10 cellular contexts compared by ENCODE assay signal in the genomic region with DNA sequence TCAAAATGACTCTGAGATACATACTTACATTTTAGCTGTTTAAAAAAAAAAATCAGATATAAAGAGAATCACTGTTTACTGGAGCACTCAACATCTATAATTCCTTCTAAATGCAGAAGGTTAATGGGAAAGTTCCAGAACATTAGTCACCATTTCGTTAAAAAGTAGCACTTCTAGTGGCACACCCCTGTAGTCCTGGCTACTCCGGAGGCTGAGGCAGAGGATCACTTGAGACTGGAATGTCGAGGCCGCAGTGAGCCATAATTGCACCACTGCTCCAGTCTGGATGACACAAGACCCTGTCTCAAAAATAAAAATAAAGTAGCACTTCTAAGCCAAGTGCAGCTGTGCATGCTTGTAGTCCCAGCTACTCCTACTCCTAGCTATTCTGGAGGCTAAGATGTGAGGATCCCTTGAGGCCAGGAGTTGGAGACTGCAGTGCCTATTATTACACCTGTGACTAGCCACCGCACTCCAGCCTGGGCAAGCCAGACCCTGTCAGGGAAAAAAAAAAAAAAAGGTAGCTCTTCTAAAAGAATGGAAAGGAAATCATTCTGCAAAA. TPM values are rescaled to one million over a fixed set of nuclear protein-coding genes. Genes with fewer than 3 reads are reported as not detected.
DNase-seq lines count a peak whose midpoint lies in the region; ATAC-seq and TF ChIP-seq lines count a peak whose summit lies in the region.
"Had no signal": no experiment of that assay in that cellular context is flagged by ENCODE, and none has a peak within 500 bp of the region (broad histone marks: within the 10 kb centered on the region; RNA-seq: fewer than 3 reads in every experiment).

No MANE protein-coding gene starts in this region.

- H3K79me2 ChIP-seq in Karpas-422 (ENCODE audit: low read length), result no peaks in the 10 kb centered on the region
- H3K79me2 ChIP-seq in neural progenitor cell (ENCODE audit: low read depth), result peaks cover 33% of the 10 kb centered on the region

- peaks cover 4% of the 10 kb centered on the region for H3K36me3 Mint-ChIP-seq in T-helper 1 cell treated with Interleukin-12 subunit alpha and Interleukin-12 subunit beta and Interleukin-4 antibody, amounts not matched to agents 30 μg/mL and 1 μg/mL, for 36 hours (ENCODE audit: low read depth)
- H3K36me3 Mint-ChIP-seq in effector memory CD8-positive, alpha-beta T cell (ENCODE audit: insufficient read depth), result peaks cover 11% of the 10 kb centered on the region
- H3K36me3 Mint-ChIP-seq in neural progenitor cell, result peaks cover 43% of the 10 kb centered on the region

- TF ChIP-seq CTCF in neural progenitor cell (IDR thresholded peaks at IDR 0.05), result no peak
- no peak for TF ChIP-seq CTCF in tibial artery (IDR thresholded peaks at IDR 0.05)

- H3K27me3 Mint-ChIP-seq in T-helper 1 cell treated with Interleukin-12 subunit alpha and Interleukin-12 subunit beta and Interleukin-4 antibody, amounts not matched to agents 30 μg/mL and 1 μg/mL, for 36 hours (ENCODE audit: low read depth), result no peaks in the 10 kb centered on the region
- no peaks in the 10 kb centered on the region for H3K27me3 Mint-ChIP-seq in effector memory CD8-positive, alpha-beta T cell
- peaks cover 2% of the 10 kb centered on the region for H3K27me3 Mint-ChIP-seq in neural progenitor cell (ENCODE audit: insufficient read depth, low read depth)

- H4K20me1 ChIP-seq in Karpas-422 (ENCODE audit: insufficient read depth, low read depth, low read length) (no peaks in the 10 kb centered on the region), neural progenitor cell (ENCODE audit: low read depth) (peaks cover 5% of the 10 kb centered on the region)

- intact Hi-C loops in tibial artery (cut with DNase I; ENCODE audit: low total_unique reads), result loop anchor here (10.0 kb wide), 1 partner anchor 142 kb away; no protein-coding TSS in a partner anchor

- peaks cover 28% of the 10 kb centered on the region for H3K4me1 Mint-ChIP-seq in T-helper 1 cell treated with Interleukin-12 subunit alpha and Interleukin-12 subunit beta and Interleukin-4 antibody, amounts not matched to agents 30 μg/mL and 1 μg/mL, for 36 hours (ENCODE audit: low read depth)
- H3K4me1 Mint-ChIP-seq in effector memory CD8-positive, alpha-beta T cell (ENCODE audit: low read depth in 2 of 2), result peaks cover 23 to 34% of the 10 kb centered on the region in 2 donors
- peaks cover 38% of the 10 kb centered on the region for H3K4me1 Mint-ChIP-seq in neural progenitor cell

- no peak overlapping the region for H3K27ac ChIP-seq in Karpas-422 (ENCODE audit: low read length)
- H3K27ac ChIP-seq in neural progenitor cell, result no peak overlapping the region
- peak overlapping the region in 1 of 2 donors; percentile 76 for H3K27ac ChIP-seq in tibial artery
- H3K27ac ChIP-seq: psoas muscle had no signal

- ATAC-seq in effector memory CD8-positive, alpha-beta T cell (replicated peaks), result no peak
- ATAC-seq in HG03571 (IDR thresholded peaks at IDR 0.05; ENCODE audit: unreplicated experiment), result no peak
- ATAC-seq: psoas muscle had no signal

- no peak overlapping the region for H3K9ac ChIP-seq in Karpas-422 (ENCODE audit: low read length)
- H3K9ac ChIP-seq in neural progenitor cell, result no peak overlapping the region

- H2AFZ ChIP-seq in Karpas-422 (ENCODE audit: low read length) (no peak overlapping the region), neural progenitor cell (replicated peaks) (no peak overlapping the region)

- H3F3A ChIP-seq in neural progenitor cell (ENCODE audit: low read depth), result peaks cover 45% of the 10 kb centered on the region

- H3K27me3 ChIP-seq in Karpas-422 (ENCODE audit: low read length), result no peaks in the 10 kb centered on the region
- no peaks in the 10 kb centered on the region for H3K27me3 ChIP-seq in neural progenitor cell
- no peaks in the 10 kb centered on the region for H3K27me3 ChIP-seq in tibial artery

- no peaks in the 10 kb centered on the region for H3K9me3 Mint-ChIP-seq in T-helper 1 cell treated with Interleukin-12 subunit alpha and Interleukin-12 subunit beta and Interleukin-4 antibody, amounts not matched to agents 30 μg/mL and 1 μg/mL, for 36 hours
- no peaks in the 10 kb centered on the region for H3K9me3 Mint-ChIP-seq in effector memory CD8-positive, alpha-beta T cell
- H3K9me3 Mint-ChIP-seq in neural progenitor cell, result peaks cover 2% of the 10 kb centered on the region

- H3K4me2 ChIP-seq in Karpas-422 (ENCODE audit: low read depth, low read length, poor library complexity, severe bottlenecking), result peak overlapping the region; percentile 79
- H3K4me2 ChIP-seq in neural progenitor cell, result peak overlapping the region; percentile 79

- H3K4me1 ChIP-seq in Karpas-422 (ENCODE audit: low read length) (peaks cover 14% of the 10 kb centered on the region), neural progenitor cell (peaks cover 15% of the 10 kb centered on the region), tibial artery (peaks cover 0 to 21% (median 11%) of the 10 kb centered on the region in 4 donors)

- H3K9me3 ChIP-seq in Karpas-422 (ENCODE audit: low read length) (no peaks in the 10 kb centered on the region), neural progenitor cell (ENCODE audit: low read depth) (no peaks in the 10 kb centered on the region), tibial artery (no peaks in the 10 kb centered on the region)
- H3K9me3 ChIP-seq: psoas muscle had no signal

- H3K4me3 ChIP-seq in Karpas-422 (ENCODE audit: low read length), result no peak overlapping the region
- peak overlapping the region; percentile 97 for H3K4me3 ChIP-seq in neural progenitor cell
- H3K4me3 ChIP-seq in tibial artery, result peak overlapping the region in 1 of 2 donors; percentile 72

- no peak overlapping the region for H3K27ac Mint-ChIP-seq in T-helper 1 cell treated with Interleukin-12 subunit alpha and Interleukin-12 subunit beta and Interleukin-4 antibody, amounts not matched to agents 30 μg/mL and 1 μg/mL, for 36 hours
- peak overlapping the region; percentile 73 to 89 for H3K27ac Mint-ChIP-seq in effector memory CD8-positive, alpha-beta T cell
- peak overlapping the region; percentile 26 for H3K27ac Mint-ChIP-seq in neural progenitor cell

- DNase-seq in T-helper 1 cell (no peak), Karpas-422 (no peak), neural progenitor cell (ENCODE audit: low spot score) (no peak), NOMO-1 (lab: John Stamatoyannopoulos, UW; ENCODE audit: unreplicated experiment in 2 of 2) (no peak), tibial artery (no peak)
- no peak for DNase-seq in effector memory CD8-positive, alpha-beta T cell
- DNase-seq: psoas muscle, SHP77 treated with DMSO at 0.1 percent for 48 hours had no signal

- H3K9me2 ChIP-seq in Karpas-422 (replicated peaks; ENCODE audit: insufficient read depth, low read length), result no peaks in the 10 kb centered on the region

- H3K4me3 Mint-ChIP-seq in T-helper 1 cell treated with Interleukin-12 subunit alpha and Interleukin-12 subunit beta and Interleukin-4 antibody, amounts not matched to agents 30 μg/mL and 1 μg/mL, for 36 hours, result peak overlapping the region; percentile 82
- peak overlapping the region; percentile 79 to 88 for H3K4me3 Mint-ChIP-seq in effector memory CD8-positive, alpha-beta T cell
- H3K4me3 Mint-ChIP-seq in neural progenitor cell, result peak overlapping the region; percentile 91

- H3K36me3 ChIP-seq in Karpas-422 (ENCODE audit: insufficient read depth, low read length), result no peaks in the 10 kb centered on the region
- H3K36me3 ChIP-seq in neural progenitor cell, result peaks cover 8% of the 10 kb centered on the region
- H3K36me3 ChIP-seq in tibial artery, result no peaks in the 10 kb centered on the region

RNA-seq across cellular contexts. Expression of a gene that starts 2.2 kb away (rescaled TPM):
- total RNA-seq in Karpas-422 (2014; rRNA removed; shearing (Covaris generic); ENCODE audit: low replicate concordance), result 0.22 and 0.71 TPM in 2 replicates
- 14.0 and 27.6 TPM in 2 replicates for total RNA-seq in neural progenitor cell (ENCODE audit: low replicate concordance)

RNA-seq across cellular contexts. Expression of a gene that starts 16.5 kb away (rescaled TPM):
- 46.4 and 65.7 TPM in 2 replicates for total RNA-seq in Karpas-422 (2014; rRNA removed; shearing (Covaris generic); ENCODE audit: low replicate concordance)
- 87.3 and 127 TPM in 2 replicates for total RNA-seq in neural progenitor cell (ENCODE audit: low replicate concordance)
